In genomic region chr2:104371084-104371483, GRCh38 we compare ENCODE assay signal across 31 cellular contexts.
"Had no signal": no experiment of that assay in that cellular context is flagged by ENCODE, and none has a peak within 500 bp of the region (broad histone marks: within the 10 kb centered on the region; RNA-seq: fewer than 3 reads in every experiment).

No MANE protein-coding gene starts in this region.

- ATAC-seq: left colon; natural killer cell; pancreas; stimulated activated memory B cell treated with anti-CD40 and anti-IgM and Interleukin-4, amounts not matched to agents 10 μg/mL and 1 μg/mL and 100 μg/mL, for 72 hours; stimulated activated naive CD8-positive, alpha-beta T cell treated with anti-CD3 and anti-CD28 coated beads, Interleukin-15, amount 100 ng/mL, for 72 hours had no signal

- DNase-seq: hypothalamus; immature natural killer cell; kidney; left colon; left ventricle myocardium inferior; mesendoderm; naive B cell; natural killer cell; nephron progenitor cell; nucleus accumbens; pancreas; posterior cingulate gyrus; retina; right cardiac atrium; sigmoid colon; small intestine; stimulated activated CD4-positive, alpha-beta T cell treated with anti-CD3 and anti-CD28 coated beads, Interleukin-1b, Interleukin-23, amount 100 ng/mL, for 48 hours; stimulated activated CD4-positive, alpha-beta T cell treated with anti-CD3 and anti-CD28 coated beads, Interleukin-2, amount 100 ng/mL, for 48 hours; stimulated activated CD4-positive, alpha-beta T cell treated with anti-CD3 and anti-CD28 coated beads, Interleukin-4, amount 100 ng/mL, for 4 hours; stimulated activated CD8-positive, alpha-beta memory T cell treated with anti-CD3 and anti-CD28 coated beads, Interleukin-4, amount 100 ng/mL, for 48 hours; stimulated activated naive CD4-positive, alpha-beta T cell treated with Interleukin-2 at 50 U/mL for 16 hours; stimulated activated naive CD8-positive, alpha-beta T cell treated with anti-CD3 and anti-CD28 coated beads, Interleukin-15, amount 100 ng/mL, for 72 hours; substantia nigra; uterus had no signal

- H3K4me1 Mint-ChIP-seq: immature natural killer cell; mesothelial cell of epicardium; naive B cell; natural killer cell; nephron progenitor cell; stimulated activated memory B cell treated with anti-CD40 and anti-IgM and Interleukin-4, amounts not matched to agents 10 μg/mL and 1 μg/mL and 100 μg/mL, for 72 hours; stimulated activated naive CD8-positive, alpha-beta T cell treated with anti-CD3 and anti-CD28 coated beads, Interleukin-15, amount 100 ng/mL, for 72 hours had no signal

- H3K9me3 Mint-ChIP-seq: mesothelial cell of epicardium; nephron progenitor cell; stimulated activated memory B cell treated with anti-CD40 and anti-IgM and Interleukin-4, amounts not matched to agents 10 μg/mL and 1 μg/mL and 100 μg/mL, for 72 hours; stimulated activated naive CD8-positive, alpha-beta T cell treated with anti-CD3 and anti-CD28 coated beads, Interleukin-15, amount 100 ng/mL, for 72 hours; type B pancreatic cell had no signal

- H3K4me3 Mint-ChIP-seq: immature natural killer cell; mesothelial cell of epicardium; naive B cell; natural killer cell; nephron progenitor cell; neural progenitor cell; stimulated activated memory B cell treated with anti-CD40 and anti-IgM and Interleukin-4, amounts not matched to agents 10 μg/mL and 1 μg/mL and 100 μg/mL, for 72 hours; stimulated activated naive CD8-positive, alpha-beta T cell treated with anti-CD3 and anti-CD28 coated beads, Interleukin-15, amount 100 ng/mL, for 72 hours; type B pancreatic cell had no signal

- H3K36me3 Mint-ChIP-seq: immature natural killer cell; mesothelial cell of epicardium; naive B cell; natural killer cell; neural progenitor cell; stimulated activated memory B cell treated with anti-CD40 and anti-IgM and Interleukin-4, amounts not matched to agents 10 μg/mL and 1 μg/mL and 100 μg/mL, for 72 hours; type B pancreatic cell had no signal

- H3K4me3 ChIP-seq: left ventricle myocardium inferior, lung, neural progenitor cell, pancreas, prostate gland, sigmoid colon, tibial nerve, uterus had no signal

- H3K27ac ChIP-seq: left ventricle myocardium inferior, neural progenitor cell, pancreas, prostate gland, sigmoid colon, tibial nerve, uterus had no signal

- H3K36me3 ChIP-seq: left ventricle myocardium inferior, neural progenitor cell, pancreas, prostate gland, sigmoid colon, tibial nerve, uterus had no signal

- H3K27me3 ChIP-seq: neural progenitor cell, pancreas, sigmoid colon, tibial nerve, uterus had no signal

- H3K27ac Mint-ChIP-seq: immature natural killer cell; mesothelial cell of epicardium; naive B cell; natural killer cell; nephron progenitor cell; neural progenitor cell; stimulated activated memory B cell treated with anti-CD40 and anti-IgM and Interleukin-4, amounts not matched to agents 10 μg/mL and 1 μg/mL and 100 μg/mL, for 72 hours; stimulated activated naive CD8-positive, alpha-beta T cell treated with anti-CD3 and anti-CD28 coated beads, Interleukin-15, amount 100 ng/mL, for 72 hours; type B pancreatic cell had no signal

- H3K9me3 ChIP-seq: left ventricle myocardium inferior, pancreas, prostate gland, sigmoid colon, tibial nerve, uterus had no signal

- H3K4me1 ChIP-seq: left ventricle myocardium inferior, pancreas, prostate gland, sigmoid colon, uterus had no signal
